Comparison of ENCODE assay signal across 1 cellular context in genomic region chrX:46710927-46711623, GRCh38.
TF ChIP-seq lines count a peak whose summit lies in the region.

No MANE protein-coding gene starts in this region.

TF ChIP-seq in HepG2, 621 proteins besides CTCF, POLR2A, EP300 and RAD21 (continued from another document):
- no peak for TF ChIP-seq NCOA1 (CRISPR knock-in tag; IDR thresholded peaks at IDR 0.05)
- TF ChIP-seq ZNF597 (CRISPR knock-in tag; IDR thresholded peaks at IDR 0.05), result no peak
- no peak for TF ChIP-seq PHF21A (CRISPR knock-in tag; IDR thresholded peaks at IDR 0.05)
- no peak for TF ChIP-seq ZFY (CRISPR knock-in tag; IDR thresholded peaks at IDR 0.05)
- TF ChIP-seq FLYWCH1 (CRISPR knock-in tag; IDR thresholded peaks at IDR 0.05), result no peak
- TF ChIP-seq CSRNP1 (CRISPR knock-in tag; IDR thresholded peaks at IDR 0.05), result no peak
- no peak for TF ChIP-seq KLF6 (CRISPR knock-in tag; IDR thresholded peaks at IDR 0.05)
- TF ChIP-seq ARNT (IDR thresholded peaks at IDR 0.05), result no peak
- no peak for TF ChIP-seq NR3C1 (CRISPR knock-in tag; IDR thresholded peaks at IDR 0.05)
- no peak for TF ChIP-seq IRF9 (CRISPR knock-in tag; IDR thresholded peaks at IDR 0.05; ENCODE audit: borderline replicate concordance)
- TF ChIP-seq ZNF543 (CRISPR knock-in tag; IDR thresholded peaks at IDR 0.05), result no peak
TF ChIP-seq in HepG2: peak in this region for 0.
